Comparison of ENCODE assay signal across 28 cellular contexts in the genomic region with DNA sequence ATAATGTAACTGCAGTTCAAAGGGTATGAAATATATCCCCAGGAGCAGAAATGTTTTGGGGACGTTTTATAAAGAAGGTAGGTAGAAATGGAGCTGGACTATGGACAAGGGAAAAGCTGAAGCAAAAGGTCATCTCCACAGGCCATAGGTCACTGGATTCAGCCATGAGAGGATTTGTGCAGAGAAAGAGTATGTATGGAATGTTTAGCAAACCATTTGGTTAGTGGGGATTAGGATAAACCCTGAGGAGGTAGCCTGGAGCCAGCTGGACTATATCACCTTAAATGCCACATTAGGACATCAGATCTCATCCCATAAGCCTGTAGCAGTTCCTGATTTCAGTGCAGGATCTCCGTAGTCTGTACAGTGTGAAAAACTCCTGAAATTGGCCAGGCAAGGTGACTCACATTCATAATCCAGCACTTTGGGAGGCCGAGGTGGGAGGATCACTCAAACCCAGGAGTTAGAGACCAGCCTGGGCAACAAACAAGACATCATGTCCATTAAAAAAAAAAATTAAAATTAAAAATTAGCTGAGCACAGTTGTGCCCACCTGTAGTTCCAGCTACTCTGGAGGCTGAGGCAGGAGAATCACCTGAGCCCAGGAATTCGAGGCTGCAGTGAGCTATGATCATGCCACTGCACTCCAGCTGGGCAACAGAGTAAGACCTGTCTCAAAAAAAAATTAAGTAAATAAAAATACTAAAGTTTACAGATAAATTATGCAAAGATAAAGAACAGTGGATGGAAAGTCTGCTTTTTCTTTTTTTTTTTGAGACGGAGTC. TPM values are rescaled to one million over a fixed set of nuclear protein-coding genes. Genes with fewer than 3 reads are reported as not detected.
DNase-seq lines count a peak whose midpoint lies in the region; ATAC-seq, FAIRE-seq and TF ChIP-seq lines count a peak whose summit lies in the region.
"Had no signal": no experiment of that assay in that cellular context is flagged by ENCODE, and none has a peak within 500 bp of the region (broad histone marks: within the 10 kb centered on the region; RNA-seq: fewer than 3 reads in every experiment).

No MANE protein-coding gene starts in this region.

- H3K4me1 ChIP-seq in HepG2 (ENCODE audit: insufficient read depth, low read length) (peaks cover 51% of the 10 kb centered on the region), sigmoid colon (peaks cover 0 to 60% (median 55%) of the 10 kb centered on the region in 4 donors)

- peak; percentile 48 for FAIRE-seq in HepG2 (lab: Jason Lieb, UNC)
- FAIRE-seq: urothelium cell line had no signal

- TF ChIP-seq EP300 in HepG2 (IDR thresholded peaks at IDR 0.05; ENCODE audit: low read depth in 2 of 2, low read length in 2 of 2) (no peak), HepG2 (CRISPR knock-in tag; IDR thresholded peaks at IDR 0.05; ENCODE audit: borderline replicate concordance) (no peak), sigmoid colon (IDR thresholded peaks at IDR 0.05) (no peak)

- TF ChIP-seq CTCF in VCaP (conservative IDR thresholded peaks at IDR 0.05): no peak
- no peak for TF ChIP-seq CTCF in HepG2 (CRISPR knock-in tag; IDR thresholded peaks at IDR 0.05)
- TF ChIP-seq CTCF in sigmoid colon (IDR thresholded peaks at IDR 0.05): no peak

- peak overlapping the region; percentile 9 for H3K27ac Mint-ChIP-seq in activated CD4-positive, alpha-beta T cell treated with anti-CD3 and anti-CD28 coated beads, Interleukin-2, amount 10 ng/mL, durations not matched to agents 7 days and 5 days
- no peak overlapping the region for H3K27ac Mint-ChIP-seq in activated CD4-positive, alpha-beta T cell treated with anti-CD3 and anti-CD28 coated beads, Interleukin-2, amount 10 ng/mL, durations not matched to agents 24 days and 14 days

- H3K9me3 ChIP-seq in HepG2 (ENCODE audit: low read length): no peaks in the 10 kb centered on the region
- no peaks in the 10 kb centered on the region for H3K9me3 ChIP-seq in sigmoid colon
- H3K9me3 ChIP-seq: esophagus muscularis mucosa, spleen had no signal

- CTCF ChIA-PET in activated CD4-positive, alpha-beta T cell treated with anti-CD3 and anti-CD28 coated beads, Interleukin-2, amount 10 ng/mL, durations not matched to agents 7 days and 5 days (lab: Charles Lee): interaction anchor here (0.6 to 1.9 kb wide), 4 partner anchors 9 to 75 kb away, joined by 3 to 7 read pairs (median 4); a partner anchor contains a TSS
- CTCF ChIA-PET in HepG2 (lab: Yijun Ruan, JAX; ENCODE audit: low intra/inter-chr PET ratio, low total read pairs): no interaction called here

- peaks cover 9% of the 10 kb centered on the region; the same call in 1 of the 2 replicates for H4K20me1 ChIP-seq in HepG2 (ENCODE audit: insufficient read depth, low read length)

- TF ChIP-seq POLR2A in HepG2 (IDR thresholded peaks at IDR 0.05; ENCODE audit: insufficient read depth in 1 of 2, low read depth in 2 of 2, low read length in 2 of 2): no peak
- TF ChIP-seq POLR2A in sigmoid colon (IDR thresholded peaks at IDR 0.05): no peak

- H3K4me3 ChIP-seq in HepG2 (replicated peaks in 1 of 3; ENCODE audit: insufficient read depth in 1 of 3, low read depth in 2 of 3, low read length in 3 of 3): no peak overlapping the region
- H3K4me3 ChIP-seq in sigmoid colon: no peak overlapping the region
- H3K4me3 ChIP-seq: esophagus muscularis mucosa, PC-9, spleen had no signal

- H2AFZ ChIP-seq in HepG2 (ENCODE audit: low read length): no peak overlapping the region
- H2AFZ ChIP-seq: PC-9 had no signal

- intact Hi-C loops in activated CD4-positive, alpha-beta T cell treated with anti-CD3 and anti-CD28 coated beads, Interleukin-2, amount 10 ng/mL, durations not matched to agents 24 days and 14 days (cut with micrococcal nuclease): no loop called here
- intact Hi-C loops in HepG2 (cut with micrococcal nuclease; ENCODE audit: unreplicated experiment): no loop called here
- intact Hi-C loops in sigmoid colon (cut with DNase I): no loop called here

- in situ Hi-C loops in HepG2 (cut with HindIII; ENCODE audit: extremely low pct_ligation_motif_present, low pct_unique_long_range_greater_than_20kb): no loop called here

- H3K4me3 Mint-ChIP-seq in activated CD4-positive, alpha-beta T cell treated with anti-CD3 and anti-CD28 coated beads, Interleukin-2, amount 10 ng/mL, durations not matched to agents 7 days and 5 days: no peak overlapping the region
- no peak overlapping the region for H3K4me3 Mint-ChIP-seq in activated CD4-positive, alpha-beta T cell treated with anti-CD3 and anti-CD28 coated beads, Interleukin-2, amount 10 ng/mL, durations not matched to agents 24 days and 14 days

- H3K27me3 Mint-ChIP-seq in activated CD4-positive, alpha-beta T cell treated with anti-CD3 and anti-CD28 coated beads, Interleukin-2, amount 10 ng/mL, durations not matched to agents 7 days and 5 days: no peaks in the 10 kb centered on the region
- no peaks in the 10 kb centered on the region for H3K27me3 Mint-ChIP-seq in activated CD4-positive, alpha-beta T cell treated with anti-CD3 and anti-CD28 coated beads, Interleukin-2, amount 10 ng/mL, durations not matched to agents 24 days and 14 days

- no peak overlapping the region for H3K9ac ChIP-seq in HepG2 (ENCODE audit: insufficient read depth, low read depth, low read length)

- no peak for DNase-seq in activated CD4-positive, alpha-beta T cell treated with anti-CD3 and anti-CD28 coated beads, Interleukin-2, amount 10 ng/mL, durations not matched to agents 7 days and 5 days
- DNase-seq in activated CD4-positive, alpha-beta T cell treated with anti-CD3 and anti-CD28 coated beads, Interleukin-2, amount 10 ng/mL, durations not matched to agents 24 days and 14 days: no peak
- DNase-seq in HepG2 (ENCODE audit: low spot score) (peak; percentile 56), sigmoid colon (peak; percentile 26), foreskin melanocyte (no peak), NCI-H526 (lab: John Stamatoyannopoulos, UW) (no peak)
- DNase-seq: 8988T; activated CD4-positive, alpha-beta T cell treated with anti-CD3 and anti-CD28 coated beads, Interleukin-2, amount 50 U/mL, for 1 hour; activated CD8-positive, alpha-beta memory T cell treated with anti-CD3 and anti-CD28 coated beads, Interleukin-2, amount 50 U/mL, for 48 hours; activated naive CD4-positive, alpha-beta T cell; AML-193; anterior cingulate cortex; cerebellar nuclear complex; effector CD8-positive, alpha-beta T cell; KBM-7; left cardiac atrium; NCI-H1694; NCI-H774; PC-9; T-helper 1 cell had no signal

- no TSS peak for BruUV-seq in HepG2 (replicated peaks; lab: Mats Ljungman, UMichigan)

- 67% methylated on average over 5 of the region's 5 CpGs for WGBS in HepG2 (ENCODE audit: low lambda C conversion rate)
- WGBS in sigmoid colon, 2 donors: 86 to 88% methylated on average over 5 of the region's 5 CpGs

- no peak for TF ChIP-seq RAD21 in HepG2 (CRISPR knock-in tag; IDR thresholded peaks at IDR 0.05)

- peaks cover 28% of the 10 kb centered on the region for H3K4me1 Mint-ChIP-seq in activated CD4-positive, alpha-beta T cell treated with anti-CD3 and anti-CD28 coated beads, Interleukin-2, amount 10 ng/mL, durations not matched to agents 7 days and 5 days
- H3K4me1 Mint-ChIP-seq in activated CD4-positive, alpha-beta T cell treated with anti-CD3 and anti-CD28 coated beads, Interleukin-2, amount 10 ng/mL, durations not matched to agents 24 days and 14 days: peaks cover 22% of the 10 kb centered on the region

- H3K27me3 ChIP-seq in HepG2 (ENCODE audit: control insufficient read depth in 1 of 2, insufficient read depth in 2 of 2, low read length in 2 of 2) (no peaks in the 10 kb centered on the region; a peak in 1 of 5 replicates), sigmoid colon (no peaks in the 10 kb centered on the region)
- H3K27me3 ChIP-seq: spleen had no signal

- H3K36me3 ChIP-seq in HepG2 (replicated peaks in 1 of 2; ENCODE audit: control insufficient read depth in 1 of 2, insufficient read depth in 2 of 2, low read length in 2 of 2) (peaks cover 3 to 13% of the 10 kb centered on the region in 2 experiments; a peak in 3 of 5 replicates), sigmoid colon (peaks cover 0 to 48% (median 3%) of the 10 kb centered on the region in 4 donors)

- peak overlapping the region; percentile 25 for H3K4me2 ChIP-seq in HepG2 (ENCODE audit: low read depth, low read length)
- H3K4me2 ChIP-seq: PC-9 had no signal

- peaks cover 73% of the 10 kb centered on the region for H3K79me2 ChIP-seq in HepG2 (ENCODE audit: insufficient read depth, low read length)

- H3K36me3 Mint-ChIP-seq in activated CD4-positive, alpha-beta T cell treated with anti-CD3 and anti-CD28 coated beads, Interleukin-2, amount 10 ng/mL, durations not matched to agents 7 days and 5 days (ENCODE audit: low read depth): peaks cover 23% of the 10 kb centered on the region
- peaks cover 35% of the 10 kb centered on the region for H3K36me3 Mint-ChIP-seq in activated CD4-positive, alpha-beta T cell treated with anti-CD3 and anti-CD28 coated beads, Interleukin-2, amount 10 ng/mL, durations not matched to agents 24 days and 14 days (ENCODE audit: low read depth)

- ATAC-seq in HepG2 (peak; percentile 32), GM18519 (IDR thresholded peaks at IDR 0.05; ENCODE audit: low FRiP score, unreplicated experiment) (no peak)
- ATAC-seq: left cardiac atrium had no signal

- no peaks in the 10 kb centered on the region for H3K9me3 Mint-ChIP-seq in activated CD4-positive, alpha-beta T cell treated with anti-CD3 and anti-CD28 coated beads, Interleukin-2, amount 10 ng/mL, durations not matched to agents 7 days and 5 days
- no peaks in the 10 kb centered on the region for H3K9me3 Mint-ChIP-seq in activated CD4-positive, alpha-beta T cell treated with anti-CD3 and anti-CD28 coated beads, Interleukin-2, amount 10 ng/mL, durations not matched to agents 24 days and 14 days

- H3K27ac ChIP-seq in VCaP (peak overlapping the region; percentile 33), HepG2 (ENCODE audit: extremely low read length, insufficient read depth, low read length) (peak overlapping the region; percentile 60), sigmoid colon (no peak overlapping the region)
- H3K27ac ChIP-seq: esophagus muscularis mucosa, PC-9, spleen had no signal

- POLR2A ChIA-PET in activated CD4-positive, alpha-beta T cell treated with anti-CD3 and anti-CD28 coated beads, Interleukin-2, amount 10 ng/mL, durations not matched to agents 7 days and 5 days (lab: Charles Lee): interaction anchor here (0.5 to 0.7 kb wide), 3 partner anchors 33 to 219 kb away, joined by 4 to 5 read pairs (median 5); no protein-coding TSS in a partner anchor
- POLR2A ChIA-PET in HepG2 (lab: Yijun Ruan, JAX): interaction anchor here (0.6 kb wide), 1 partner anchor 32 kb away, joined by 3 read pairs; no protein-coding TSS in a partner anchor

RNA-seq across cellular contexts. Expression of a gene that starts 4.7 kb away (rescaled TPM):
- 10 to 100 TPM; 35.7 to 38.9 TPM for total RNA-seq in activated CD4-positive, alpha-beta T cell treated with anti-CD3 and anti-CD28 coated beads, Interleukin-2, amount 10 ng/mL, durations not matched to agents 7 days and 5 days
- total RNA-seq in activated CD4-positive, alpha-beta T cell treated with anti-CD3 and anti-CD28 coated beads, Interleukin-2, amount 10 ng/mL, durations not matched to agents 24 days and 14 days: 39.6 and 42.2 TPM in 2 replicates
- total RNA-seq in HepG2 (2016; rRNA removed; fragmentation: Illumina TruSeq; extraction: Trizol) (17.7 and 20.0 TPM in 2 replicates), sigmoid colon (10 to 100 TPM; 29.1 to 37.1 (median 33.7) TPM)
- 2.3 and 2.4 TPM in 2 replicates for total RNA-seq in HepG2 (2016; cell fraction: cytosol; rRNA removed; fragmentation: Illumina TruSeq; extraction: Trizol; ENCODE audit: low read depth)
- 18.9 TPM in 2 replicates for total RNA-seq in HepG2 (2016; cell fraction: insoluble cytoplasmic fraction; rRNA removed; fragmentation: Illumina TruSeq; extraction: Trizol)
- 10.5 and 11.3 TPM in 2 replicates for total RNA-seq in HepG2 (2016; cell fraction: membrane; rRNA removed; fragmentation: Illumina TruSeq; extraction: Trizol)
- total RNA-seq in HepG2 (2016; cell fraction: nucleus; rRNA removed; fragmentation: Illumina TruSeq; extraction: Trizol): 14.7 and 20.3 TPM in 2 replicates
- polyA plus RNA-seq in HepG2 (2011; rRNA removed) (29.7 and 38.8 TPM in 2 replicates), sigmoid colon (10 to 100 TPM; 13.8 to 27.1 (median 21.0) TPM)
- polyA plus RNA-seq in HepG2 (2011; cell fraction: cytosol; rRNA removed): 15.7 and 20.5 TPM in 2 replicates
- polyA plus RNA-seq in HepG2 (2011; cell fraction: nucleus; rRNA removed): 37.9 and 43.4 TPM in 2 replicates
- polyA plus RNA-seq in HepG2 (2012): 17.1 and 20.6 TPM in 2 replicates
- polyA plus RNA-seq in HepG2 (2016; cell fraction: cytosol; fragmentation: Illumina TruSeq; extraction: Trizol; ENCODE audit: low read depth): 1.5 and 2.0 TPM in 2 replicates
- 13.9 and 19.8 TPM in 2 replicates for polyA plus RNA-seq in HepG2 (2016; cell fraction: insoluble cytoplasmic fraction; fragmentation: Illumina TruSeq; extraction: Trizol; ENCODE audit: low read depth)
- polyA plus RNA-seq in HepG2 (2016; cell fraction: membrane; fragmentation: Illumina TruSeq; extraction: Trizol; ENCODE audit: low read depth): 6.2 and 7.7 TPM in 2 replicates
- 23.1 and 24.9 TPM in 2 replicates for polyA plus RNA-seq in HepG2 (2016; cell fraction: nucleus; fragmentation: Illumina TruSeq; extraction: Trizol; ENCODE audit: insufficient read depth, low read depth)
- 99.3 and 116 TPM in 2 replicates for polyA minus RNA-seq in HepG2 (2011; rRNA and poly(A)+ RNA removed; ENCODE audit: low replicate concordance)
- polyA minus RNA-seq in HepG2 (2011; cell fraction: cytosol; rRNA and poly(A)+ RNA removed): 24.3 and 30.4 TPM in 2 replicates
- 29.6 and 33.9 TPM in 2 replicates for polyA minus RNA-seq in HepG2 (2011; cell fraction: nucleus; rRNA and poly(A)+ RNA removed)

RNA-seq across cellular contexts. Expression of a gene that starts 18.1 kb away (rescaled TPM):
- total RNA-seq in activated CD4-positive, alpha-beta T cell treated with anti-CD3 and anti-CD28 coated beads, Interleukin-2, amount 10 ng/mL, durations not matched to agents 7 days and 5 days: under 1 TPM in 1 of 2 experiments, not detected in 1; 0.08 TPM
- total RNA-seq in activated CD4-positive, alpha-beta T cell treated with anti-CD3 and anti-CD28 coated beads, Interleukin-2, amount 10 ng/mL, durations not matched to agents 24 days and 14 days: not detected in 2 replicates
- total RNA-seq in HepG2 (2016; rRNA removed; fragmentation: Illumina TruSeq; extraction: Trizol) (not detected in 2 replicates), sigmoid colon (1 to 10 TPM in 1 of 4 donors, under 1 TPM in 2, not detected in 1; 0.27 to 1.1 (median 0.99) TPM)
- total RNA-seq in HepG2 (2016; cell fraction: cytosol; rRNA removed; fragmentation: Illumina TruSeq; extraction: Trizol; ENCODE audit: low read depth): not detected in 2 replicates
- not detected in 2 replicates for total RNA-seq in HepG2 (2016; cell fraction: insoluble cytoplasmic fraction; rRNA removed; fragmentation: Illumina TruSeq; extraction: Trizol)
- total RNA-seq in HepG2 (2016; cell fraction: membrane; rRNA removed; fragmentation: Illumina TruSeq; extraction: Trizol): not detected in 2 replicates
- total RNA-seq in HepG2 (2016; cell fraction: nucleus; rRNA removed; fragmentation: Illumina TruSeq; extraction: Trizol): not detected in 2 replicates
- polyA plus RNA-seq in HepG2 (2011; rRNA removed) (0.21 and 0.26 TPM in 2 replicates), sigmoid colon (under 1 TPM in 1 of 3 donors, not detected in 2; 0.16 TPM)
- 0.08 TPM in 1 of 2 replicates, not detected in the other for polyA plus RNA-seq in HepG2 (2011; cell fraction: cytosol; rRNA removed)
- 0.98 and 1.7 TPM in 2 replicates for polyA plus RNA-seq in HepG2 (2011; cell fraction: nucleus; rRNA removed)
- not detected in 2 replicates for polyA plus RNA-seq in HepG2 (2012)
- polyA plus RNA-seq in HepG2 (2016; cell fraction: cytosol; fragmentation: Illumina TruSeq; extraction: Trizol; ENCODE audit: low read depth): not detected in 2 replicates
- polyA plus RNA-seq in HepG2 (2016; cell fraction: insoluble cytoplasmic fraction; fragmentation: Illumina TruSeq; extraction: Trizol; ENCODE audit: low read depth): not detected in 2 replicates
- not detected in 2 replicates for polyA plus RNA-seq in HepG2 (2016; cell fraction: membrane; fragmentation: Illumina TruSeq; extraction: Trizol; ENCODE audit: low read depth)
- 0.17 TPM in 1 of 2 replicates, not detected in the other for polyA plus RNA-seq in HepG2 (2016; cell fraction: nucleus; fragmentation: Illumina TruSeq; extraction: Trizol; ENCODE audit: insufficient read depth, low read depth)
- 0.40 TPM in 1 of 2 replicates, not detected in the other for polyA minus RNA-seq in HepG2 (2011; rRNA and poly(A)+ RNA removed; ENCODE audit: low replicate concordance)
- not detected in 2 replicates for polyA minus RNA-seq in HepG2 (2011; cell fraction: cytosol; rRNA and poly(A)+ RNA removed)
- polyA minus RNA-seq in HepG2 (2011; cell fraction: nucleus; rRNA and poly(A)+ RNA removed): 0.26 TPM in 1 of 2 replicates, not detected in the other
- total RNA-seq: glomerular endothelial cell, pulmonary artery endothelial cell, spleen had no signal
- polyA plus RNA-seq: neural cell had no signal

RNA-seq across cellular contexts. Expression of a gene that starts 21.5 kb away (rescaled TPM):
- under 1 TPM; 0.46 to 0.60 TPM for total RNA-seq in activated CD4-positive, alpha-beta T cell treated with anti-CD3 and anti-CD28 coated beads, Interleukin-2, amount 10 ng/mL, durations not matched to agents 7 days and 5 days
- total RNA-seq in activated CD4-positive, alpha-beta T cell treated with anti-CD3 and anti-CD28 coated beads, Interleukin-2, amount 10 ng/mL, durations not matched to agents 24 days and 14 days: 1.1 and 1.4 TPM in 2 replicates
- 0.22 TPM in 1 of 2 replicates, not detected in the other for total RNA-seq in HepG2 (2016; rRNA removed; fragmentation: Illumina TruSeq; extraction: Trizol)
- 0.30 TPM in 1 of 2 replicates, not detected in the other for total RNA-seq in HepG2 (2016; cell fraction: cytosol; rRNA removed; fragmentation: Illumina TruSeq; extraction: Trizol; ENCODE audit: low read depth)
- total RNA-seq in HepG2 (2016; cell fraction: insoluble cytoplasmic fraction; rRNA removed; fragmentation: Illumina TruSeq; extraction: Trizol): 0.15 TPM in 1 of 2 replicates, not detected in the other
- 0.17 and 0.28 TPM in 2 replicates for total RNA-seq in HepG2 (2016; cell fraction: membrane; rRNA removed; fragmentation: Illumina TruSeq; extraction: Trizol)
- not detected in 2 replicates for total RNA-seq in HepG2 (2016; cell fraction: nucleus; rRNA removed; fragmentation: Illumina TruSeq; extraction: Trizol)
- polyA plus RNA-seq in HepG2 (2011; rRNA removed): 0.41 and 0.77 TPM in 2 replicates
- 0.42 and 0.78 TPM in 2 replicates for polyA plus RNA-seq in HepG2 (2011; cell fraction: cytosol; rRNA removed)
- polyA plus RNA-seq in HepG2 (2011; cell fraction: nucleus; rRNA removed): 0.34 and 1.1 TPM in 2 replicates
- 0.28 and 0.42 TPM in 2 replicates for polyA plus RNA-seq in HepG2 (2012)
- polyA plus RNA-seq in HepG2 (2016; cell fraction: cytosol; fragmentation: Illumina TruSeq; extraction: Trizol; ENCODE audit: low read depth): 0.14 and 0.17 TPM in 2 replicates
- 0.23 TPM in 1 of 2 replicates, not detected in the other for polyA plus RNA-seq in HepG2 (2016; cell fraction: insoluble cytoplasmic fraction; fragmentation: Illumina TruSeq; extraction: Trizol; ENCODE audit: low read depth)
- polyA plus RNA-seq in HepG2 (2016; cell fraction: membrane; fragmentation: Illumina TruSeq; extraction: Trizol; ENCODE audit: low read depth): 0.22 TPM in 1 of 2 replicates, not detected in the other
- not detected in 2 replicates for polyA plus RNA-seq in HepG2 (2016; cell fraction: nucleus; fragmentation: Illumina TruSeq; extraction: Trizol; ENCODE audit: insufficient read depth, low read depth)
- polyA minus RNA-seq in HepG2 (2011; rRNA and poly(A)+ RNA removed; ENCODE audit: low replicate concordance): 0.38 and 0.82 TPM in 2 replicates
- 0.79 TPM in 1 of 2 replicates, not detected in the other for polyA minus RNA-seq in HepG2 (2011; cell fraction: cytosol; rRNA and poly(A)+ RNA removed)
- polyA minus RNA-seq in HepG2 (2011; cell fraction: nucleus; rRNA and poly(A)+ RNA removed): 0.50 and 0.64 TPM in 2 replicates
- total RNA-seq in sigmoid colon: 1 to 10 TPM in 3 of 4 donors, under 1 TPM in 1; 0.95 to 5.0 (median 4.1) TPM
- polyA plus RNA-seq in sigmoid colon: 1 to 10 TPM in 1 of 3 donors, under 1 TPM in 1, not detected in 1; 0.60 to 3.5 TPM
- total RNA-seq: PC-9 had no signal

RNA-seq across cellular contexts. Expression of a gene that starts 32.1 kb away (rescaled TPM):
- 100 to 1,000 TPM; 249 to 256 TPM for total RNA-seq in activated CD4-positive, alpha-beta T cell treated with anti-CD3 and anti-CD28 coated beads, Interleukin-2, amount 10 ng/mL, durations not matched to agents 7 days and 5 days
- total RNA-seq in activated CD4-positive, alpha-beta T cell treated with anti-CD3 and anti-CD28 coated beads, Interleukin-2, amount 10 ng/mL, durations not matched to agents 24 days and 14 days: 91.7 and 93.6 TPM in 2 replicates
- total RNA-seq in HepG2 (2016; rRNA removed; fragmentation: Illumina TruSeq; extraction: Trizol): 5.8 and 9.5 TPM in 2 replicates
- 1.7 and 1.9 TPM in 2 replicates for total RNA-seq in HepG2 (2016; cell fraction: cytosol; rRNA removed; fragmentation: Illumina TruSeq; extraction: Trizol; ENCODE audit: low read depth)
- 5.7 and 9.9 TPM in 2 replicates for total RNA-seq in HepG2 (2016; cell fraction: insoluble cytoplasmic fraction; rRNA removed; fragmentation: Illumina TruSeq; extraction: Trizol)
- total RNA-seq in HepG2 (2016; cell fraction: membrane; rRNA removed; fragmentation: Illumina TruSeq; extraction: Trizol): 1.4 and 1.8 TPM in 2 replicates
- total RNA-seq in HepG2 (2016; cell fraction: nucleus; rRNA removed; fragmentation: Illumina TruSeq; extraction: Trizol): 11.0 and 11.7 TPM in 2 replicates
- 16.5 and 20.2 TPM in 2 replicates for polyA plus RNA-seq in HepG2 (2011; rRNA removed)
- polyA plus RNA-seq in HepG2 (2011; cell fraction: cytosol; rRNA removed): 6.1 and 8.8 TPM in 2 replicates
- 175 and 207 TPM in 2 replicates for polyA plus RNA-seq in HepG2 (2011; cell fraction: nucleus; rRNA removed)
- 8.4 and 9.1 TPM in 2 replicates for polyA plus RNA-seq in HepG2 (2012)
- polyA plus RNA-seq in HepG2 (2016; cell fraction: cytosol; fragmentation: Illumina TruSeq; extraction: Trizol; ENCODE audit: low read depth): 0.49 and 0.55 TPM in 2 replicates
- 3.6 and 4.7 TPM in 2 replicates for polyA plus RNA-seq in HepG2 (2016; cell fraction: insoluble cytoplasmic fraction; fragmentation: Illumina TruSeq; extraction: Trizol; ENCODE audit: low read depth)
- 0.78 and 0.79 TPM in 2 replicates for polyA plus RNA-seq in HepG2 (2016; cell fraction: membrane; fragmentation: Illumina TruSeq; extraction: Trizol; ENCODE audit: low read depth)
- polyA plus RNA-seq in HepG2 (2016; cell fraction: nucleus; fragmentation: Illumina TruSeq; extraction: Trizol; ENCODE audit: insufficient read depth, low read depth): 18.3 and 25.6 TPM in 2 replicates
- polyA minus RNA-seq in HepG2 (2011; rRNA and poly(A)+ RNA removed; ENCODE audit: low replicate concordance): 10.2 and 40.3 TPM in 2 replicates
- 7.9 and 8.9 TPM in 2 replicates for polyA minus RNA-seq in HepG2 (2011; cell fraction: cytosol; rRNA and poly(A)+ RNA removed)
- polyA minus RNA-seq in HepG2 (2011; cell fraction: nucleus; rRNA and poly(A)+ RNA removed): 32.6 and 36.8 TPM in 2 replicates
- total RNA-seq in sigmoid colon: 10 to 100 TPM; 28.5 to 74.2 (median 55.7) TPM
- 10 to 100 TPM; 15.6 to 92.6 (median 22.9) TPM for polyA plus RNA-seq in sigmoid colon

RNA-seq across cellular contexts. Expression of a gene that starts 57.9 kb away (rescaled TPM):
- 10 to 100 TPM; 36.5 to 46.0 TPM for total RNA-seq in activated CD4-positive, alpha-beta T cell treated with anti-CD3 and anti-CD28 coated beads, Interleukin-2, amount 10 ng/mL, durations not matched to agents 7 days and 5 days
- 43.5 and 45.8 TPM in 2 replicates for total RNA-seq in activated CD4-positive, alpha-beta T cell treated with anti-CD3 and anti-CD28 coated beads, Interleukin-2, amount 10 ng/mL, durations not matched to agents 24 days and 14 days
- total RNA-seq in HepG2 (2016; rRNA removed; fragmentation: Illumina TruSeq; extraction: Trizol) (21.7 and 23.1 TPM in 2 replicates), sigmoid colon (10 to 100 TPM in 2 of 4 donors, 1 to 10 TPM in 2; 9.9 to 14.3 (median 10.8) TPM)
- total RNA-seq in HepG2 (2016; cell fraction: cytosol; rRNA removed; fragmentation: Illumina TruSeq; extraction: Trizol; ENCODE audit: low read depth): 3.9 and 5.4 TPM in 2 replicates
- total RNA-seq in HepG2 (2016; cell fraction: insoluble cytoplasmic fraction; rRNA removed; fragmentation: Illumina TruSeq; extraction: Trizol): 21.2 and 23.8 TPM in 2 replicates
- 7.3 and 8.9 TPM in 2 replicates for total RNA-seq in HepG2 (2016; cell fraction: membrane; rRNA removed; fragmentation: Illumina TruSeq; extraction: Trizol)
- 14.9 and 16.7 TPM in 2 replicates for total RNA-seq in HepG2 (2016; cell fraction: nucleus; rRNA removed; fragmentation: Illumina TruSeq; extraction: Trizol)
- polyA plus RNA-seq in HepG2 (2011; rRNA removed) (6.5 and 9.1 TPM in 2 replicates), sigmoid colon (10 to 100 TPM; 25.2 to 57.5 (median 44.9) TPM)
- 6.3 and 8.4 TPM in 2 replicates for polyA plus RNA-seq in HepG2 (2011; cell fraction: cytosol; rRNA removed)
- polyA plus RNA-seq in HepG2 (2011; cell fraction: nucleus; rRNA removed): 15.5 and 21.5 TPM in 2 replicates
- polyA plus RNA-seq in HepG2 (2012): 4.8 and 5.8 TPM in 2 replicates
- 3.3 and 3.7 TPM in 2 replicates for polyA plus RNA-seq in HepG2 (2016; cell fraction: cytosol; fragmentation: Illumina TruSeq; extraction: Trizol; ENCODE audit: low read depth)
- 17.8 and 18.8 TPM in 2 replicates for polyA plus RNA-seq in HepG2 (2016; cell fraction: insoluble cytoplasmic fraction; fragmentation: Illumina TruSeq; extraction: Trizol; ENCODE audit: low read depth)
- polyA plus RNA-seq in HepG2 (2016; cell fraction: membrane; fragmentation: Illumina TruSeq; extraction: Trizol; ENCODE audit: low read depth): 4.7 and 5.8 TPM in 2 replicates
- 23.9 and 25.9 TPM in 2 replicates for polyA plus RNA-seq in HepG2 (2016; cell fraction: nucleus; fragmentation: Illumina TruSeq; extraction: Trizol; ENCODE audit: insufficient read depth, low read depth)
- polyA minus RNA-seq in HepG2 (2011; rRNA and poly(A)+ RNA removed; ENCODE audit: low replicate concordance): 21.4 and 30.7 TPM in 2 replicates
- 4.2 and 5.6 TPM in 2 replicates for polyA minus RNA-seq in HepG2 (2011; cell fraction: cytosol; rRNA and poly(A)+ RNA removed)
- 12.6 and 20.3 TPM in 2 replicates for polyA minus RNA-seq in HepG2 (2011; cell fraction: nucleus; rRNA and poly(A)+ RNA removed)

Comparison
In these comparisons a context has a peak if more than half of its experiments do, and no peak if none do; other contexts are left out.
1. DNase-seq: peak in HepG2 (single experiment) and sigmoid colon (single experiment); none in activated CD4-positive, alpha-beta T cell treated with anti-CD3 and anti-CD28 coated beads, Interleukin-2, amount 10 ng/mL, durations not matched to agents 7 days and 5 days (single experiment), activated CD4-positive, alpha-beta T cell treated with anti-CD3 and anti-CD28 coated beads, Interleukin-2, amount 10 ng/mL, durations not matched to agents 24 days and 14 days (single experiment), foreskin melanocyte (single experiment) and NCI-H526 (0 of 2).
2. H3K27ac ChIP-seq: peak in VCaP (single experiment) and HepG2 (single experiment); none in sigmoid colon (0 of 4).